ENCODE assay signal across 41 cellular contexts in the genomic region with DNA sequence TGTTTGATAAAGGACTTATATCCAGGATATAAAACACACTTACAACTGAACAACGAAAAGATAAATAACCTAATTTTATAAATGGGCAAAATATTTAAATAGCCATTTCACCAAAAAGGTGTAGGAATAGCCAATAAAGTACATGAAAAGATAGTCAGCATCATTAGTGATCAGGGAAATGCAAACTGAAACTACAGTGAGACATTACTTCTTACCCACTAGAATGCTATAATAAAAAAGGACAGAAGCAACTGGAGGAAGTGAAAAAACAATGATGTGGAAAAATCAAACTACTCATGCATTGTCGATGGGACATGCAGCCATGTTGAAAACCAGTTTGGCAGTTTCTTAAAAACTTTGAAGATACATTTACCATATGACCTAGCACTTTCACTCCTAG. TPM values are rescaled to one million over a fixed set of nuclear protein-coding genes. Genes with fewer than 3 reads are reported as not detected.
"Had no signal": no experiment of that assay in that cellular context is flagged by ENCODE, and none has a peak within 500 bp of the region (broad histone marks: within the 10 kb centered on the region; RNA-seq: fewer than 3 reads in every experiment).

No MANE protein-coding gene starts in this region.

- ATAC-seq: activated CD4-positive, alpha-beta T cell treated with anti-CD3 and anti-CD28 coated beads for 36 hours; activated CD4-positive, CD25-positive, alpha-beta regulatory T cell treated with anti-CD3 and anti-CD28 coated beads, Interleukin-2, amount 50 U/mL, for 24 hours; activated CD8-positive, alpha-beta T cell treated with anti-CD3 and anti-CD28 coated beads for 36 hours; activated naive CD4-positive, alpha-beta T cell treated with anti-CD3 and anti-CD28 coated beads, Interleukin-2, amount 50 U/mL, for 72 hours; activated T-cell treated with anti-CD3 and anti-CD28 coated beads, Interleukin-2, amount 50 U/mL, for 4 hours; activated T-cell treated with anti-CD3 and anti-CD28 coated beads, Interleukin-2, amount 50 U/mL, for 72 hours; activated T-helper 17 cell treated with anti-CD3 and anti-CD28 coated beads, Interleukin-2, amount 50 U/mL, for 72 hours; body of pancreas; WTC11 had no signal

- H3K27me3 Mint-ChIP-seq: activated CD4-positive, alpha-beta memory T cell treated with anti-CD3 and anti-CD28 coated beads for 36 hours; activated naive CD8-positive, alpha-beta T cell treated with anti-CD3 and anti-CD28 coated beads for 36 hours had no signal

- FAIRE-seq: astrocyte had no signal

- H3K4me3 ChIP-seq: adrenal gland, body of pancreas, breast epithelium had no signal

- H3K27me3 ChIP-seq: adrenal gland, body of pancreas, brain microvascular endothelial cell, breast epithelium had no signal

- DNase-seq: activated CD4-positive, alpha-beta memory T cell treated with anti-CD3 and anti-CD28 coated beads for 36 hours; activated CD4-positive, alpha-beta T cell treated with anti-CD3 and anti-CD28 coated beads for 1 hour; activated CD4-positive, alpha-beta T cell treated with anti-CD3 and anti-CD28 coated beads for 36 hours; activated CD4-positive, alpha-beta T cell treated with anti-CD3 and anti-CD28 coated beads, Interleukin-2, amount 10 ng/mL, durations not matched to agents 24 days and 14 days; activated CD4-positive, alpha-beta T cell treated with anti-CD3 and anti-CD28 coated beads, Interleukin-2, amount 50 U/mL, for 1 hour; activated CD4-positive, alpha-beta T cell treated with anti-CD3 and anti-CD28 coated beads, Interleukin-2, amount 50 U/mL, for 4 hours; activated CD4-positive, CD25-positive, alpha-beta regulatory T cell; activated CD8-positive, alpha-beta memory T cell treated with anti-CD3 and anti-CD28 coated beads, Interleukin-2, amount 50 U/mL, for 4 hours; activated CD8-positive, alpha-beta T cell treated with anti-CD3 and anti-CD28 coated beads for 36 hours; activated effector memory CD4-positive, alpha-beta T cell treated with anti-CD3 and anti-CD28 coated beads, Interleukin-2, amount 50 U/mL, for 16 hours; activated gamma-delta T cell treated with Interleukin-2 at 50 U/mL for 16 hours; activated naive CD4-positive, alpha-beta T cell; activated naive CD4-positive, alpha-beta T cell treated with anti-CD3 and anti-CD28 coated beads for 36 hours; activated naive CD4-positive, alpha-beta T cell treated with anti-CD3 and anti-CD28 coated beads, Interleukin-2, amount 50 U/mL, for 16 hours; activated naive CD8-positive, alpha-beta T cell treated with anti-CD3 and anti-CD28 coated beads for 36 hours; activated T-cell treated with anti-CD3 and anti-CD28 coated beads for 4 hours; activated T-cell treated with anti-CD3 and anti-CD28 coated beads, Interleukin-2, amount 50 U/mL, for 1 hour; activated T-cell treated with anti-CD3 and anti-CD28 coated beads, Interleukin-2, amount 50 U/mL, for 4 hours; activated T-cell treated with anti-CD3 and anti-CD28 coated beads, Interleukin-2, amount 50 U/mL, for 72 hours; adrenal gland; amniotic stem cell; aorta; body of pancreas; brain microvascular endothelial cell; central memory CD4-positive, alpha-beta T cell; T-helper 1 cell; T-helper 2 cell; T-helper 9 cell; WERI-Rb-1 had no signal

- H3K27ac Mint-ChIP-seq: activated CD4-positive, alpha-beta memory T cell treated with anti-CD3 and anti-CD28 coated beads for 36 hours; activated CD4-positive, alpha-beta T cell treated with anti-CD3 and anti-CD28 coated beads for 36 hours; activated CD4-positive, alpha-beta T cell treated with anti-CD3 and anti-CD28 coated beads, Interleukin-2, amount 10 ng/mL, durations not matched to agents 24 days and 14 days; activated CD8-positive, alpha-beta T cell treated with anti-CD3 and anti-CD28 coated beads for 36 hours; activated naive CD4-positive, alpha-beta T cell treated with anti-CD3 and anti-CD28 coated beads for 36 hours; activated naive CD4-positive, alpha-beta T cell treated with anti-CD3 and anti-CD28 coated beads, Interleukin-2, amount 50 U/mL, for 72 hours; activated naive CD8-positive, alpha-beta T cell treated with anti-CD3 and anti-CD28 coated beads for 36 hours; activated T-cell treated with anti-CD3 and anti-CD28 coated beads, Interleukin-2, amount 50 U/mL, for 72 hours; activated T-helper 1 cell treated with anti-CD3 and anti-CD28 coated beads, Interleukin-12 subunit alpha, Interleukin-12 subunit beta, Interleukin-2, Interleukin-4 antibody, amounts not matched to agents 30 ng/mL and 10 ng/mL and 1 ng/mL, durations not matched to agents 14 hours and 24 hours and 36 hours; activated T-helper 17 cell treated with anti-CD3 and anti-CD28 coated beads, Interleukin-2, amount 50 U/mL, for 72 hours; T-helper 1 cell treated with Interleukin-12 subunit alpha and Interleukin-12 subunit beta and Interleukin-4 antibody, amounts not matched to agents 30 μg/mL and 1 μg/mL, for 36 hours; T-helper 2 cell treated with Interferon-gamma antibody and Interleukin-4, amounts not matched to agents 5 μg/mL and 100 μg/mL, for 36 hours; WTC11 had no signal

- H3K36me3 Mint-ChIP-seq: activated CD4-positive, alpha-beta memory T cell treated with anti-CD3 and anti-CD28 coated beads for 36 hours; activated naive CD4-positive, alpha-beta T cell treated with anti-CD3 and anti-CD28 coated beads, Interleukin-2, amount 50 U/mL, for 72 hours; activated naive CD8-positive, alpha-beta T cell treated with anti-CD3 and anti-CD28 coated beads for 36 hours; WTC11 had no signal

- H3K4me3 Mint-ChIP-seq: activated CD4-positive, alpha-beta memory T cell treated with anti-CD3 and anti-CD28 coated beads for 36 hours; activated CD4-positive, alpha-beta T cell treated with anti-CD3 and anti-CD28 coated beads for 36 hours; activated CD4-positive, alpha-beta T cell treated with anti-CD3 and anti-CD28 coated beads, Interleukin-2, amount 10 ng/mL, durations not matched to agents 24 days and 14 days; activated CD8-positive, alpha-beta T cell treated with anti-CD3 and anti-CD28 coated beads for 36 hours; activated naive CD4-positive, alpha-beta T cell treated with anti-CD3 and anti-CD28 coated beads for 36 hours; activated naive CD8-positive, alpha-beta T cell treated with anti-CD3 and anti-CD28 coated beads for 36 hours; activated T-cell treated with anti-CD3 and anti-CD28 coated beads, Interleukin-2, amount 50 U/mL, for 4 hours; activated T-cell treated with anti-CD3 and anti-CD28 coated beads, Interleukin-2, amount 50 U/mL, for 72 hours; activated T-helper 1 cell treated with anti-CD3 and anti-CD28 coated beads, Interleukin-12 subunit alpha, Interleukin-12 subunit beta, Interleukin-2, Interleukin-4 antibody, amounts not matched to agents 30 ng/mL and 10 ng/mL and 1 ng/mL, durations not matched to agents 14 hours and 24 hours and 36 hours; activated T-helper 17 cell treated with anti-CD3 and anti-CD28 coated beads, Interleukin-2, amount 50 U/mL, for 72 hours; T-helper 1 cell treated with Interleukin-12 subunit alpha and Interleukin-12 subunit beta and Interleukin-4 antibody, amounts not matched to agents 30 μg/mL and 1 μg/mL, for 36 hours; T-helper 2 cell treated with Interferon-gamma antibody and Interleukin-4, amounts not matched to agents 5 μg/mL and 100 μg/mL, for 36 hours; WTC11 had no signal

- H3K9me3 Mint-ChIP-seq: activated CD4-positive, alpha-beta memory T cell treated with anti-CD3 and anti-CD28 coated beads for 36 hours; activated CD4-positive, alpha-beta T cell treated with anti-CD3 and anti-CD28 coated beads, Interleukin-2, amount 10 ng/mL, durations not matched to agents 24 days and 14 days; activated CD8-positive, alpha-beta T cell treated with anti-CD3 and anti-CD28 coated beads for 36 hours; activated naive CD4-positive, alpha-beta T cell treated with anti-CD3 and anti-CD28 coated beads for 36 hours; activated naive CD4-positive, alpha-beta T cell treated with anti-CD3 and anti-CD28 coated beads, Interleukin-2, amount 50 U/mL, for 72 hours; activated naive CD8-positive, alpha-beta T cell treated with anti-CD3 and anti-CD28 coated beads for 36 hours; activated T-cell treated with anti-CD3 and anti-CD28 coated beads, Interleukin-2, amount 50 U/mL, for 4 hours; activated T-helper 1 cell treated with anti-CD3 and anti-CD28 coated beads, Interleukin-12 subunit alpha, Interleukin-12 subunit beta, Interleukin-2, Interleukin-4 antibody, amounts not matched to agents 30 ng/mL and 10 ng/mL and 1 ng/mL, durations not matched to agents 14 hours and 24 hours and 36 hours; activated T-helper 17 cell treated with anti-CD3 and anti-CD28 coated beads, Interleukin-2, amount 50 U/mL, for 72 hours; T-helper 1 cell treated with Interleukin-12 subunit alpha and Interleukin-12 subunit beta and Interleukin-4 antibody, amounts not matched to agents 30 μg/mL and 1 μg/mL, for 36 hours; T-helper 2 cell treated with Interferon-gamma antibody and Interleukin-4, amounts not matched to agents 5 μg/mL and 100 μg/mL, for 36 hours had no signal

- H3K4me1 ChIP-seq: body of pancreas, breast epithelium had no signal

- H3K36me3 ChIP-seq: adrenal gland, brain microvascular endothelial cell, breast epithelium, WERI-Rb-1 had no signal

- H3K4me1 Mint-ChIP-seq: activated CD4-positive, alpha-beta T cell treated with anti-CD3 and anti-CD28 coated beads for 36 hours; activated CD4-positive, alpha-beta T cell treated with anti-CD3 and anti-CD28 coated beads, Interleukin-2, amount 10 ng/mL, durations not matched to agents 24 days and 14 days; activated naive CD8-positive, alpha-beta T cell treated with anti-CD3 and anti-CD28 coated beads for 36 hours; activated T-helper 17 cell treated with anti-CD3 and anti-CD28 coated beads, Interleukin-2, amount 50 U/mL, for 72 hours had no signal

- H3K9me3 ChIP-seq: adrenal gland, body of pancreas, breast epithelium had no signal

- H3K27ac ChIP-seq: adrenal gland, body of pancreas, brain microvascular endothelial cell, breast epithelium, WERI-Rb-1 had no signal

RNA-seq across cellular contexts. Expression of gene HSD3B1, which starts 43.4 kb away (rescaled TPM):
- total RNA-seq: activated CD4-positive, alpha-beta memory T cell treated with anti-CD3 and anti-CD28 coated beads for 36 hours; activated CD4-positive, alpha-beta T cell treated with anti-CD3 and anti-CD28 coated beads for 36 hours; activated CD4-positive, alpha-beta T cell treated with anti-CD3 and anti-CD28 coated beads, Interleukin-2, amount 10 ng/mL, durations not matched to agents 24 days and 14 days; activated CD8-positive, alpha-beta memory T cell treated with anti-CD3 and anti-CD28 coated beads for 36 hours; activated CD8-positive, alpha-beta T cell treated with anti-CD3 and anti-CD28 coated beads for 36 hours; activated naive CD4-positive, alpha-beta T cell treated with anti-CD3 and anti-CD28 coated beads for 36 hours; activated naive CD4-positive, alpha-beta T cell treated with anti-CD3 and anti-CD28 coated beads, Interleukin-2, amount 50 U/mL, for 72 hours; activated naive CD8-positive, alpha-beta T cell treated with anti-CD3 and anti-CD28 coated beads for 36 hours; activated T-cell treated with anti-CD3 and anti-CD28 coated beads, Interleukin-2, amount 50 U/mL, for 4 hours; activated T-cell treated with anti-CD3 and anti-CD28 coated beads, Interleukin-2, amount 50 U/mL, for 72 hours; activated T-helper 1 cell treated with anti-CD3 and anti-CD28 coated beads, Interleukin-12 subunit alpha, Interleukin-12 subunit beta, Interleukin-2, Interleukin-4 antibody, amounts not matched to agents 30 ng/mL and 10 ng/mL and 1 ng/mL, durations not matched to agents 14 hours and 24 hours and 36 hours; activated T-helper 17 cell treated with anti-CD3 and anti-CD28 coated beads, Interleukin-2, amount 50 U/mL, for 72 hours; aorta; body of pancreas; breast epithelium; cardiac septum; cerebellum; WTC11 had no signal
- polyA plus RNA-seq: aorta had no signal

RNA-seq across cellular contexts. Expression of gene HSD3B2, which starts 48.6 kb away (rescaled TPM):
- total RNA-seq: activated CD4-positive, alpha-beta memory T cell treated with anti-CD3 and anti-CD28 coated beads for 36 hours; activated CD4-positive, alpha-beta T cell treated with anti-CD3 and anti-CD28 coated beads for 36 hours; activated CD4-positive, alpha-beta T cell treated with anti-CD3 and anti-CD28 coated beads, Interleukin-2, amount 10 ng/mL, durations not matched to agents 24 days and 14 days; activated CD8-positive, alpha-beta memory T cell treated with anti-CD3 and anti-CD28 coated beads for 36 hours; activated CD8-positive, alpha-beta T cell treated with anti-CD3 and anti-CD28 coated beads for 36 hours; activated naive CD4-positive, alpha-beta T cell treated with anti-CD3 and anti-CD28 coated beads for 36 hours; activated naive CD4-positive, alpha-beta T cell treated with anti-CD3 and anti-CD28 coated beads, Interleukin-2, amount 50 U/mL, for 72 hours; activated naive CD8-positive, alpha-beta T cell treated with anti-CD3 and anti-CD28 coated beads for 36 hours; activated T-cell treated with anti-CD3 and anti-CD28 coated beads, Interleukin-2, amount 50 U/mL, for 72 hours; activated T-helper 1 cell treated with anti-CD3 and anti-CD28 coated beads, Interleukin-12 subunit alpha, Interleukin-12 subunit beta, Interleukin-2, Interleukin-4 antibody, amounts not matched to agents 30 ng/mL and 10 ng/mL and 1 ng/mL, durations not matched to agents 14 hours and 24 hours and 36 hours; activated T-helper 17 cell treated with anti-CD3 and anti-CD28 coated beads, Interleukin-2, amount 50 U/mL, for 72 hours; astrocyte; body of pancreas; breast epithelium; cardiac septum; cerebellum had no signal
